20 cellular contexts compared by ENCODE assay signal in genomic region chr6:21078497-21078896, GRCh38.
"Had no signal": no experiment of that assay in that cellular context is flagged by ENCODE, and none has a peak within 500 bp of the region (broad histone marks: within the 10 kb centered on the region; RNA-seq: fewer than 3 reads in every experiment).

No MANE protein-coding gene starts in this region.

- H3K27ac ChIP-seq: esophagus squamous epithelium, gastroesophageal sphincter, left ventricle myocardium inferior, lower lobe of right lung, right atrium auricular region, suprapubic skin, thyroid gland had no signal

- H3K4me3 Mint-ChIP-seq: dendritic cell treated with granulocyte-macrophage colony-stimulating factor and Interleukin-4, amounts not matched to agents 40 ng/mL and 50 ng/mL, for 4 days; effector memory CD8-positive, alpha-beta T cell; memory B cell; naive thymus-derived CD8-positive, alpha-beta T cell; type B pancreatic cell had no signal

- H3K4me1 ChIP-seq: esophagus squamous epithelium, gastroesophageal sphincter, lower lobe of right lung, right atrium auricular region, suprapubic skin, thyroid gland had no signal

- H3K27me3 ChIP-seq: esophagus squamous epithelium, gastroesophageal sphincter, right atrium auricular region, suprapubic skin, thyroid gland had no signal

- DNase-seq: effector memory CD8-positive, alpha-beta T cell; esophagus squamous epithelium; foreskin fibroblast; kidney; left cardiac atrium; left ventricle myocardium inferior; lower lobe of right lung; naive thymus-derived CD8-positive, alpha-beta T cell; posterior cingulate gyrus; small intestine; stimulated activated CD4-positive, alpha-beta T cell treated with anti-CD3 and anti-CD28 coated beads, Interleukin-12 subunit alpha, Interleukin-12 subunit beta, amount 100 ng/mL, for 4 hours; stimulated activated CD4-positive, alpha-beta T cell treated with anti-CD3 and anti-CD28 coated beads, Interleukin-2, amount 100 ng/mL, for 48 hours; stimulated activated naive CD4-positive, alpha-beta T cell treated with Interleukin-2 at 50 U/mL for 16 hours; thyroid gland had no signal

- H3K4me3 ChIP-seq: esophagus squamous epithelium, gastroesophageal sphincter, left ventricle myocardium inferior, lower lobe of right lung, right atrium auricular region, suprapubic skin, thyroid gland had no signal

- ATAC-seq: effector memory CD8-positive, alpha-beta T cell; gastroesophageal sphincter; left cardiac atrium; lower lobe of right lung; naive thymus-derived CD8-positive, alpha-beta T cell had no signal

- H3K9me3 ChIP-seq: gastroesophageal sphincter, thyroid gland had no signal

- H3K27me3 Mint-ChIP-seq: dendritic cell treated with granulocyte-macrophage colony-stimulating factor and Interleukin-4, amounts not matched to agents 40 ng/mL and 50 ng/mL, for 4 days; effector memory CD8-positive, alpha-beta T cell; memory B cell; naive thymus-derived CD8-positive, alpha-beta T cell; type B pancreatic cell had no signal

- H3K27ac Mint-ChIP-seq: dendritic cell treated with granulocyte-macrophage colony-stimulating factor and Interleukin-4, amounts not matched to agents 40 ng/mL and 50 ng/mL, for 4 days; effector memory CD8-positive, alpha-beta T cell; memory B cell; naive thymus-derived CD8-positive, alpha-beta T cell had no signal

- H3K36me3 ChIP-seq: gastroesophageal sphincter, lower lobe of right lung, right atrium auricular region, suprapubic skin, thyroid gland had no signal
